ENCODE assay signal across 11 cellular contexts in the genomic region with DNA sequence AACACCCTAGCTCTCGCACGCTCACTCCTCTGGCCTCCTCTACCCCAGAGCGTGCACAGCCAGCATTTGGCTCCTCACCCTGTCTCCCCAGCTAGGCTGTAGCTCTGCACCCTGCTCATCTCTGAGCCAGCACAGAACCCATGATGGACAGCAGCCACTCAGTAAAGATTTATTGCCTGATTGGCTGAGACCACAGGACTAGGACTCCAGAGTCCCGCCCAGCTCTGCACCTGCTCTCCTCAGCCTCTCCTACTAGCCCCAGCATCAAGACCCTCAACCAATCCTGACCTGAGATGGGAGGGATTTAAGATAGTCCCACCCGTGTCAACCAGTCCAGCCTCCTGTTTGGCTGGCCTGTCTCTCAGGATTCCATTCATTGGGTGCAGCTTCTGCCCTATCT. TPM values are rescaled to one million over a fixed set of nuclear protein-coding genes. Genes with fewer than 3 reads are reported as not detected.
DNase-seq lines count a peak whose midpoint lies in the region; ATAC-seq and TF ChIP-seq lines count a peak whose summit lies in the region.
"Had no signal": no experiment of that assay in that cellular context is flagged by ENCODE, and none has a peak within 500 bp of the region (broad histone marks: within the 10 kb centered on the region; RNA-seq: fewer than 3 reads in every experiment).

No MANE protein-coding gene starts in this region.

- H3K27me3 ChIP-seq in Karpas-422 (ENCODE audit: low read length): no peaks in the 10 kb centered on the region

- intact Hi-C loops in Calu3 (cut with micrococcal nuclease; ENCODE audit: unreplicated experiment): no loop called here

- H3K36me3 Mint-ChIP-seq in Calu3 (ENCODE audit: insufficient read depth, unreplicated experiment): no peaks in the 10 kb centered on the region
- H3K36me3 Mint-ChIP-seq in T-helper 17 cell (ENCODE audit: low read depth): no peaks in the 10 kb centered on the region

- no peak overlapping the region for H3K27ac ChIP-seq in Karpas-422 (ENCODE audit: low read length)

- H3K4me3 ChIP-seq in Karpas-422 (ENCODE audit: low read length): no peak overlapping the region

- H3K36me3 ChIP-seq in Karpas-422 (ENCODE audit: insufficient read depth, low read length): no peaks in the 10 kb centered on the region

- H3K9me3 ChIP-seq in Karpas-422 (ENCODE audit: low read length) (no peaks in the 10 kb centered on the region), T-helper 17 cell (ENCODE audit: control insufficient read depth, low read length, poor library complexity, severe bottlenecking) (no peaks in the 10 kb centered on the region)

- H3K9ac ChIP-seq in Karpas-422 (ENCODE audit: low read length): no peak overlapping the region

- H3K27me3 Mint-ChIP-seq in Calu3 (ENCODE audit: unreplicated experiment): peaks cover 89% of the 10 kb centered on the region
- peaks cover 53% of the 10 kb centered on the region for H3K27me3 Mint-ChIP-seq in T-helper 17 cell

- H3K4me3 Mint-ChIP-seq in Calu3 (ENCODE audit: low read depth, unreplicated experiment) (no peak overlapping the region), T-helper 17 cell (no peak overlapping the region)
- H3K4me3 Mint-ChIP-seq: activated CD4-positive, alpha-beta memory T cell treated with anti-CD3 and anti-CD28 coated beads, Interleukin-2, amount 10 ng/mL, durations not matched to agents 7 days and 5 days had no signal

- no peak overlapping the region for H2AFZ ChIP-seq in Karpas-422 (ENCODE audit: low read length)

- H3K27ac Mint-ChIP-seq in Calu3 (ENCODE audit: unreplicated experiment): no peak overlapping the region
- H3K27ac Mint-ChIP-seq in T-helper 17 cell: peak overlapping the region; percentile 17
- H3K27ac Mint-ChIP-seq: activated CD4-positive, alpha-beta memory T cell treated with anti-CD3 and anti-CD28 coated beads, Interleukin-2, amount 10 ng/mL, durations not matched to agents 7 days and 5 days had no signal

- H3K4me1 ChIP-seq in Karpas-422 (ENCODE audit: low read length): no peaks in the 10 kb centered on the region

- CTCF ChIA-PET in Calu3 (lab: Charles Lee): no interaction called here

- H3K4me2 ChIP-seq in Karpas-422 (ENCODE audit: low read depth, low read length, poor library complexity, severe bottlenecking): no peak overlapping the region

- ATAC-seq in T-helper 17 cell (no peak), GM19351 (IDR thresholded peaks at IDR 0.05; ENCODE audit: unreplicated experiment) (no peak), HG03432 (IDR thresholded peaks at IDR 0.05; ENCODE audit: unreplicated experiment) (no peak), HG02798 (IDR thresholded peaks at IDR 0.05; ENCODE audit: poor library complexity, unreplicated experiment) (no peak)

- no peak for TF ChIP-seq CTCF in Calu3 (IDR thresholded peaks at IDR 0.05; ENCODE audit: unreplicated experiment)

- no peaks in the 10 kb centered on the region for H3K9me2 ChIP-seq in Karpas-422 (replicated peaks; ENCODE audit: insufficient read depth, low read length)

- DNase-seq in Calu3 (peak; percentile 6), Karpas-422 (peak; percentile 93), T-helper 17 cell (no peak), left kidney (ENCODE audit: low read depth, low spot score) (peak; percentile 70), mesenteric fat pad (ENCODE audit: low spot score) (no peak)
- DNase-seq: activated CD4-positive, alpha-beta memory T cell treated with anti-CD3 and anti-CD28 coated beads, Interleukin-2, amount 10 ng/mL, durations not matched to agents 7 days and 5 days; cerebellar nuclear complex; MV-4-11 had no signal

- no TSS peak for BruUV-seq in Calu3 (replicated peaks; lab: Mats Ljungman, UMichigan)

- H3K9me3 Mint-ChIP-seq in Calu3 (ENCODE audit: low read depth, unreplicated experiment): no peaks in the 10 kb centered on the region
- H3K9me3 Mint-ChIP-seq: activated CD4-positive, alpha-beta memory T cell treated with anti-CD3 and anti-CD28 coated beads, Interleukin-2, amount 10 ng/mL, durations not matched to agents 7 days and 5 days had no signal

- H3K79me2 ChIP-seq in Karpas-422 (ENCODE audit: low read length): no peaks in the 10 kb centered on the region

- H4K20me1 ChIP-seq in Karpas-422 (ENCODE audit: insufficient read depth, low read depth, low read length): no peaks in the 10 kb centered on the region

- no peaks in the 10 kb centered on the region for H3K4me1 Mint-ChIP-seq in Calu3 (ENCODE audit: low read depth, unreplicated experiment)
- no peaks in the 10 kb centered on the region for H3K4me1 Mint-ChIP-seq in T-helper 17 cell
- H3K4me1 Mint-ChIP-seq: activated CD4-positive, alpha-beta memory T cell treated with anti-CD3 and anti-CD28 coated beads, Interleukin-2, amount 10 ng/mL, durations not matched to agents 7 days and 5 days had no signal

RNA-seq across cellular contexts. Expression of gene C1QB, which starts 9.3 kb away (rescaled TPM):
- not detected in 2 replicates for total RNA-seq in Calu3 (2022)
- not detected in 2 replicates for total RNA-seq in Karpas-422 (2014; rRNA removed; shearing (Covaris generic); ENCODE audit: low replicate concordance)
- not detected for total RNA-seq in T-helper 17 cell
- total RNA-seq in mesenteric fat pad: 531 TPM
- total RNA-seq: activated CD4-positive, alpha-beta memory T cell treated with anti-CD3 and anti-CD28 coated beads, Interleukin-2, amount 10 ng/mL, durations not matched to agents 7 days and 5 days had no signal

RNA-seq across cellular contexts. Expression of gene C1QC, which starts 18.9 kb away (rescaled TPM):
- total RNA-seq in Calu3 (2022): not detected in 2 replicates
- not detected in 2 replicates for total RNA-seq in Karpas-422 (2014; rRNA removed; shearing (Covaris generic); ENCODE audit: low replicate concordance)
- not detected for total RNA-seq in T-helper 17 cell
- total RNA-seq in mesenteric fat pad: 491 TPM
- total RNA-seq: activated CD4-positive, alpha-beta memory T cell treated with anti-CD3 and anti-CD28 coated beads, Interleukin-2, amount 10 ng/mL, durations not matched to agents 7 days and 5 days had no signal

RNA-seq across cellular contexts. Expression of gene C1QA, which starts 25.9 kb away (rescaled TPM):
- total RNA-seq in Calu3 (2022) (not detected in 2 replicates), T-helper 17 cell (not detected), mesenteric fat pad (347 TPM)
- total RNA-seq in Karpas-422 (2014; rRNA removed; shearing (Covaris generic); ENCODE audit: low replicate concordance): not detected in 2 replicates
- total RNA-seq: activated CD4-positive, alpha-beta memory T cell treated with anti-CD3 and anti-CD28 coated beads, Interleukin-2, amount 10 ng/mL, durations not matched to agents 7 days and 5 days had no signal

RNA-seq across cellular contexts. Expression of gene EPHB2, which starts 48.3 kb away (rescaled TPM):
- total RNA-seq in Calu3 (2022): 15.6 and 19.3 TPM in 2 replicates
- 0.45 and 2.5 TPM in 2 replicates for total RNA-seq in Karpas-422 (2014; rRNA removed; shearing (Covaris generic); ENCODE audit: low replicate concordance)
- under 1 TPM in 1 of 2 donors, not detected in 1; 0.15 TPM for total RNA-seq in T-helper 17 cell
- total RNA-seq in mesenteric fat pad: 5.7 TPM
- total RNA-seq: activated CD4-positive, alpha-beta memory T cell treated with anti-CD3 and anti-CD28 coated beads, Interleukin-2, amount 10 ng/mL, durations not matched to agents 7 days and 5 days had no signal

Comparison
In these comparisons a context has a peak if more than half of its experiments do, and no peak if none do; other contexts are left out.
1. DNase-seq: peak in Calu3 (single experiment), Karpas-422 (single experiment) and left kidney (single experiment); none in T-helper 17 cell (0 of 3) and mesenteric fat pad (single experiment).
2. RNA of gene C1QB, which starts 9.3 kb away (total RNA-seq): 531 TPM in mesenteric fat pad (single experiment); not detected in T-helper 17 cell, not detected in Calu3 and not detected in Karpas-422; every median in the first group is over 100 times any median in the second.
3. RNA of gene C1QC, which starts 18.9 kb away (total RNA-seq): 491 TPM in mesenteric fat pad (single experiment); not detected in Calu3, not detected in Karpas-422 and not detected in T-helper 17 cell; every median in the first group is over 100 times any median in the second.
4. RNA of gene C1QA, which starts 25.9 kb away (total RNA-seq): 347 TPM in mesenteric fat pad (single experiment); not detected in T-helper 17 cell, not detected in Calu3 and not detected in Karpas-422; every median in the first group is over 100 times any median in the second.